8 cellular contexts compared by ENCODE assay signal in the genomic region with DNA sequence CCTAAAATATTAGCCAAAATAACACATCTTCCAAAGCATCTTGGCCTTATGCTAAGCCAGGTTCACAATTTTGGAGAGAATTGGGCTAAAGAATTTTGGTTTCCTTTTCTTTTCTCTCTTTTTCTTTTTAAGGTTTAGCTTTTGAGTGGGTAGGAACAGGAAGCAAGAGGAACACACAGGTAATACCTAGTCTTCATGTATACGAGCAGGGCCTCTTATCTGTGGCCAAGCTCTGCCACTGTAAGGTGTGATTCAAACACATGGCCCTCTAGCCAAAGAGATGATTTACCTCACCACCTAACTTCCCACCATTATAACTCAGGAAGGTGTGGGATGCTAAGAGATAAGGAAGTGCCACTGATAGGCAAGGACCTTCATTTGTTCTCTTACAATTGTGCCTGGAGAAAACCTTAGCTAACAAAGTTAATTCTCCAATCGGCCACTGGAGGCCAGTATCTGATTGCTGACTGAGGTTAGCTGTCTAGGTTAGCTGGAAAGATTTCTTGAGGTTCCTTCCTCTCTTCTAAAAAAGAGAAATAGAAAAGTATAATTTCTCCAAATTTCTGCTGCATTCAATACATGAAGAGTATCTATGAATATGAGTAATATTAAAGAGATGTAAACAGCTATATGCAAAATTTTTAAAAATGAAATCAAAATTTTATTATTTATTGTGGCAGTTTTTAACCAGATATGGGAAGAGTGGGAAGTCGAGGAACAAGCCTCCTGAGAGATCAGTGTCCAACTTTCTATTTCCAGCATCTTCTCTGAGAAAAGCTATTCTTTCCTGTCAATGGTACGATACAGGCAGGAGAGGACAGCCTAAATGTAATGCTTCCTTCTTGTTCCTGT.
DNase-seq lines count a peak whose midpoint lies in the region; ATAC-seq and TF ChIP-seq lines count a peak whose summit lies in the region.

No MANE protein-coding gene starts in this region.

- in situ Hi-C loops in ACHN (cut with HindIII; ENCODE audit: low pct_ligation_motif_present, low pct_unique_long_range_greater_than_20kb, low sequenced_read_pairs) = no loop called here

- H3K4me3 Mint-ChIP-seq in central memory CD8-positive, alpha-beta T cell = no peak overlapping the region

- no peaks in the 10 kb centered on the region for H3K9me3 Mint-ChIP-seq in central memory CD8-positive, alpha-beta T cell

- no peaks in the 10 kb centered on the region for H3K27me3 Mint-ChIP-seq in central memory CD8-positive, alpha-beta T cell

- peak; percentile 89 for TF ChIP-seq CTCF in VCaP (conservative IDR thresholded peaks at IDR 0.05)

- H3K27ac Mint-ChIP-seq in central memory CD8-positive, alpha-beta T cell (ENCODE audit: low read depth) = no peak overlapping the region

- H3K36me3 Mint-ChIP-seq in central memory CD8-positive, alpha-beta T cell (ENCODE audit: insufficient read depth) = peaks cover 2% of the 10 kb centered on the region

- no peak overlapping the region for H3K27ac ChIP-seq in VCaP

- no peaks in the 10 kb centered on the region for H3K4me1 Mint-ChIP-seq in central memory CD8-positive, alpha-beta T cell

- ATAC-seq in GM18502 (IDR thresholded peaks at IDR 0.05; ENCODE audit: poor library complexity, unreplicated experiment) (peak; percentile 95), HG02870 (IDR thresholded peaks at IDR 0.05; ENCODE audit: unreplicated experiment) (peak; percentile 87)
- ATAC-seq in central memory CD8-positive, alpha-beta T cell (replicated peaks; ENCODE audit: extremely low read depth, poor library complexity, severe bottlenecking) = peak; percentile 71

- peak; percentile 61 for DNase-seq in ACHN
- DNase-seq in NCI-H1930 (lab: John Stamatoyannopoulos, UW) = peak; percentile 22 to 24
- peak; percentile 24 to 33 for DNase-seq in central memory CD8-positive, alpha-beta T cell (ENCODE audit: low spot score in 2 of 2)
- DNase-seq in kidney tubule cell (ENCODE audit: low spot score) = peak; percentile 59
- peak in 2 of 3 experiments; percentile 21 to 26 for DNase-seq in stimulated activated CD4-positive, alpha-beta T cell treated with anti-CD3 and anti-CD28 coated beads, TNF-alpha, amount 100 ng/mL, for 4 hours (ENCODE audit: low read depth in 3 of 3)
